In genomic region chr6:34144581-34145160, GRCh38 we compare ENCODE assay signal across 1 cellular context.
TF ChIP-seq lines count a peak whose summit lies in the region.

No MANE protein-coding gene starts in this region.

TF ChIP-seq in GM12878, 131 proteins besides CTCF, POLR2A, EP300 and RAD21 (continued from another document):
- TF ChIP-seq MLLT1 (IDR thresholded peaks at IDR 0.05) (no peak), DPF2 (IDR thresholded peaks at IDR 0.05) (no peak), PML (IDR thresholded peaks at IDR 0.05; ENCODE audit: low read length) (no peak), IKZF2 (IDR thresholded peaks at IDR 0.05) (no peak), TCF3 (IDR thresholded peaks at IDR 0.05; ENCODE audit: borderline replicate concordance, insufficient read depth, low read depth, low read length) (no peak), NR2F1 (conservative IDR thresholded peaks at IDR 0.05) (no peak)
- TF ChIP-seq, protein P1, sequence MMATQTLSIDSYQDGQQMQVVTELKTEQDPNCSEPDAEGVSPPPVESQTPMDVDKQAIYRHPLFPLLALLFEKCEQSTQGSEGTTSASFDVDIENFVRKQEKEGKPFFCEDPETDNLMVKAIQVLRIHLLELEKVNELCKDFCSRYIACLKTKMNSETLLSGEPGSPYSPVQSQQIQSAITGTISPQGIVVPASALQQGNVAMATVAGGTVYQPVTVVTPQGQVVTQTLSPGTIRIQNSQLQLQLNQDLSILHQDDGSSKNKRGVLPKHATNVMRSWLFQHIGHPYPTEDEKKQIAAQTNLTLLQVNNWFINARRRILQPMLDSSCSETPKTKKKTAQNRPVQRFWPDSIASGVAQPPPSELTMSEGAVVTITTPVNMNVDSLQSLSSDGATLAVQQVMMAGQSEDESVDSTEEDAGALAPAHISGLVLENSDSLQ (IDR thresholded peaks at IDR 0.05), result no peak
